8 cellular contexts compared by ENCODE assay signal in genomic region chr22:23716811-23717801, GRCh38. TPM values are rescaled to one million over a fixed set of nuclear protein-coding genes. Genes with fewer than 3 reads are reported as not detected.
A peak's percentile ranks its signal among the peaks of the same experiment; 100 is the strongest.
DNase-seq lines count a peak whose midpoint lies in the region; ATAC-seq and TF ChIP-seq lines count a peak whose summit lies in the region.

No MANE protein-coding gene starts in this region.

- H4K20me1 ChIP-seq in hepatocyte (ENCODE audit: insufficient read depth, poor library complexity, severe bottlenecking): no peaks in the 10 kb centered on the region

- intact Hi-C loops in aorta (cut with DNase I): no loop called here

- peak overlapping the region; percentile 91 for H3K4me2 ChIP-seq in hepatocyte

- peak overlapping the region; percentile 75 for H3K27ac ChIP-seq in hepatocyte
- H3K27ac ChIP-seq in rectal smooth muscle tissue (ENCODE audit: low read depth, low read length): peak overlapping the region; percentile 68
- no peak overlapping the region for H3K27ac ChIP-seq in aorta (ENCODE audit: low read depth in 1 of 2, low read length in 2 of 2)

- WGBS in hepatocyte (ENCODE audit: low lambda C conversion rate, missing lambda C conversion rate): 9% methylated on average over 64 of the region's 84 CpGs
- 5% methylated on average over 79 to 84 of the region's 84 CpGs for WGBS in aorta, 2 donors

- peak overlapping the region; percentile 54 for H3K4me3 ChIP-seq in hepatocyte
- peak overlapping the region; percentile 90 for H3K4me3 ChIP-seq in rectal smooth muscle tissue (ENCODE audit: low read length)
- H3K4me3 ChIP-seq in aorta (ENCODE audit: low read length in 2 of 2): peak overlapping the region; percentile 32 to 65

- ATAC-seq in HG02610 (IDR thresholded peaks at IDR 0.05; ENCODE audit: unreplicated experiment): peak; percentile 78
- peak; percentile 96 for ATAC-seq in aorta (ENCODE audit: low FRiP score)

- H3K9ac ChIP-seq in rectal smooth muscle tissue (ENCODE audit: low read length): peak overlapping the region; percentile 80

- H3K4me1 ChIP-seq in hepatocyte (ENCODE audit: insufficient read depth) (peaks cover 7% of the 10 kb centered on the region), rectal smooth muscle tissue (ENCODE audit: control insufficient read depth, insufficient read depth, low read length) (peaks cover 5% of the 10 kb centered on the region), aorta (ENCODE audit: control insufficient read depth in 1 of 2, insufficient read depth in 2 of 2, low read length in 2 of 2) (no peaks in the 10 kb centered on the region)

- peaks cover 15% of the 10 kb centered on the region for H3K79me2 ChIP-seq in hepatocyte

- H3K27me3 ChIP-seq in hepatocyte (no peaks in the 10 kb centered on the region), rectal smooth muscle tissue (ENCODE audit: control insufficient read depth, insufficient read depth, low read length) (no peaks in the 10 kb centered on the region), aorta (ENCODE audit: control insufficient read depth in 1 of 2, insufficient read depth in 2 of 2, low read length in 1 of 2) (no peaks in the 10 kb centered on the region)

- no peaks in the 10 kb centered on the region for H3K9me2 ChIP-seq in hepatocyte (replicated peaks; ENCODE audit: insufficient read depth)

- peak overlapping the region; percentile 96 for H2AFZ ChIP-seq in hepatocyte

- TF ChIP-seq CTCF in hepatocyte (IDR thresholded peaks at IDR 0.05; ENCODE audit: poor library complexity): no peak

- H3K9me3 ChIP-seq in hepatocyte (ENCODE audit: low read depth): no peaks in the 10 kb centered on the region
- no peaks in the 10 kb centered on the region for H3K9me3 ChIP-seq in aorta (ENCODE audit: control insufficient read depth, low read length)

- peak; percentile 57 for DNase-seq in GF-D8 (lab: John Stamatoyannopoulos, UW)
- DNase-seq in NCI-H2029 (lab: John Stamatoyannopoulos, UW): peak; percentile 73
- peak; percentile 61 for DNase-seq in T1000 (lab: John Stamatoyannopoulos, UW)
- DNase-seq in astrocyte of the hippocampus (ENCODE audit: low read depth, low spot score): peak; percentile 94
- DNase-seq in hepatocyte (ENCODE audit: low spot score): peak; percentile 94
- DNase-seq in aorta: peak; percentile 89 to 95

- H3K36me3 ChIP-seq in hepatocyte (replicated peaks; ENCODE audit: insufficient read depth, low read depth): no peaks in the 10 kb centered on the region
- H3K36me3 ChIP-seq in rectal smooth muscle tissue (ENCODE audit: control insufficient read depth, insufficient read depth, low read length): peaks cover 6% of the 10 kb centered on the region
- peaks cover 0 to 4% of the 10 kb centered on the region in 2 donors for H3K36me3 ChIP-seq in aorta (ENCODE audit: control insufficient read depth in 1 of 2, insufficient read depth in 2 of 2, low read length in 1 of 2)

RNA-seq across cellular contexts. Expression of gene RGL4, which starts 26.3 kb away (rescaled TPM):
- total RNA-seq in hepatocyte (not detected in 2 replicates), aorta (1 to 10 TPM; 1.2 to 1.4 TPM)
- polyA plus RNA-seq in hepatocyte (0.61 and 0.68 TPM in 2 replicates), aorta (under 1 TPM; 0.59 to 0.63 TPM)

RNA-seq across cellular contexts. Expression of gene ZNF70, which starts 33.8 kb away (rescaled TPM):
- total RNA-seq in hepatocyte (4.6 and 5.2 TPM in 2 replicates), aorta (10 to 100 TPM in 1 of 2 donors, 1 to 10 TPM in 1; 9.8 to 14.0 TPM)
- polyA plus RNA-seq in hepatocyte (1.3 and 2.3 TPM in 2 replicates), aorta (1 to 10 TPM; 1.4 to 3.6 TPM)

RNA-seq across cellular contexts. Expression of gene VPREB3, which starts 37.1 kb away (rescaled TPM):
- total RNA-seq in hepatocyte (not detected in 2 replicates), aorta (under 1 TPM in 1 of 2 donors, not detected in 1; 0.69 TPM)
- polyA plus RNA-seq in hepatocyte (not detected in 2 replicates), aorta (not detected)

RNA-seq across cellular contexts. Expression of gene C22orf15, which starts 45.7 kb away (rescaled TPM):
- total RNA-seq in hepatocyte (not detected in 2 replicates), aorta (under 1 TPM in 1 of 2 donors, not detected in 1; 0.69 TPM)
- polyA plus RNA-seq in hepatocyte (0.35 and 0.37 TPM in 2 replicates), aorta (under 1 TPM in 1 of 2 donors, not detected in 1; 0.23 TPM)

RNA-seq across cellular contexts. Expression of gene CHCHD10, which starts 50.7 kb away (rescaled TPM):
- total RNA-seq in hepatocyte (4.0 and 36.5 TPM in 2 replicates), aorta (10 to 100 TPM; 30.9 to 41.9 TPM)
- polyA plus RNA-seq in hepatocyte (53.0 and 68.1 TPM in 2 replicates), aorta (10 to 100 TPM; 58.5 to 68.4 TPM)

Comparison
In these comparisons a context has a peak if more than half of its experiments do, and no peak if none do; other contexts are left out.
1. H3K27ac ChIP-seq: peak in hepatocyte (single experiment) and rectal smooth muscle tissue (single experiment); none in aorta (0 of 2).
2. Peak in every context shown above with its lines, with median percentiles within 50 percentile points of each other: DNase-seq and H3K4me3 ChIP-seq.